ENCODE assay signal across 12 cellular contexts in the genomic region with DNA sequence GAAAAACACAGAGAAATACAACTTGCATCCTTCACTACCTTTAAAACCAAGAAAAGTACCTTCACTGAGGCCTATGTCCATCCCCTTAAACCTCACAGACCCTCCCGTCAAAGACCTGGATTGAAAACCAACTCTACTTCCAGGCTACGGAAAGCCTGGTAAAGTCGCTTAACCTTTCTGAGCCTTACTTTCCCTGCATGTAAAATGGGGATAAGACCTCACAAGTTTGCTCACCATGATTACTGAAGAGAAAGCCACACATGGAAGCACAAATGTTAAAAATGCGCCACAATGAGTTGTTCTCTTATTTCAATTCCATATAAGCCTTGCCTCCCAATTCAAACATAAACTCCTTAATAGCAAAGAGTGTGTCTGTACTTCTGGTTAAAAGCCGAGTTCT. TPM values are rescaled to one million over a fixed set of nuclear protein-coding genes. Genes with fewer than 3 reads are reported as not detected.
DNase-seq lines count a peak whose midpoint lies in the region; ATAC-seq, FAIRE-seq and TF ChIP-seq lines count a peak whose summit lies in the region.
"Had no signal": no experiment of that assay in that cellular context is flagged by ENCODE, and none has a peak within 500 bp of the region (broad histone marks: within the 10 kb centered on the region; RNA-seq: fewer than 3 reads in every experiment).

No MANE protein-coding gene starts in this region.

- ATAC-seq in HG02970 (IDR thresholded peaks at IDR 0.05; ENCODE audit: low FRiP score, unreplicated experiment), result no peak
- ATAC-seq: activated CD8-positive, alpha-beta memory T cell treated with anti-CD3 and anti-CD28 coated beads, Interleukin-2, amount 10 ng/mL, durations not matched to agents 7 days and 5 days; GM12878 had no signal

- H3K9ac ChIP-seq in HUES64 (ENCODE audit: low read depth, low read length), result peak overlapping the region; percentile 18; the same call in 1 of the 2 replicates

- no peak for TF ChIP-seq CTCF in neutrophil (IDR thresholded peaks at IDR 0.05)

- in situ Hi-C loops in G401 (cut with HindIII; ENCODE audit: low sequenced_read_pairs), result no loop called here

- DNase-seq in caudate nucleus (lab: John Stamatoyannopoulos, UW) (no peak), HTR-8/SVneo (ENCODE audit: insufficient read length, low spot score) (no peak), SKM-1 treated with dmso at 0.1 percent for 144 hours (lab: John Stamatoyannopoulos, UW; ENCODE audit: unreplicated experiment) (no peak), G401 (ENCODE audit: low spot score) (no peak)
- DNase-seq: activated CD8-positive, alpha-beta memory T cell treated with anti-CD3 and anti-CD28 coated beads, Interleukin-2, amount 10 ng/mL, durations not matched to agents 7 days and 5 days; SHP77 treated with DMSO at 0.1 percent for 48 hours had no signal

- peaks cover 66% of the 10 kb centered on the region for H3K4me1 ChIP-seq in ACC112 (ENCODE audit: control insufficient read depth, insufficient read depth, low read length, unreplicated experiment)
- H3K4me1 ChIP-seq in HUES64 (ENCODE audit: insufficient read depth, low read length), result peaks cover 38% of the 10 kb centered on the region
- H3K4me1 ChIP-seq in neutrophil (ENCODE audit: control insufficient read depth in 1 of 2, insufficient read depth in 1 of 2, low read depth in 1 of 2, low read length in 1 of 2), result peaks cover 88 to 93% of the 10 kb centered on the region in 2 experiments

- H3K27me3 ChIP-seq in ACC112 (ENCODE audit: insufficient read depth, low read length) (no peaks in the 10 kb centered on the region), HUES64 (ENCODE audit: insufficient read depth, low read length) (no peaks in the 10 kb centered on the region), neutrophil (no peaks in the 10 kb centered on the region)

- H3K79me2 ChIP-seq in ACC112 (ENCODE audit: control insufficient read depth, insufficient read depth, low read length, unreplicated experiment), result peaks cover 100% of the 10 kb centered on the region

- H3K36me3 ChIP-seq in ACC112 (ENCODE audit: insufficient read depth, low read length) (peaks cover 25% of the 10 kb centered on the region; the same call in 1 of the 2 replicates), HUES64 (ENCODE audit: insufficient read depth, low read length) (peaks cover 52% of the 10 kb centered on the region), neutrophil (peaks cover 67% of the 10 kb centered on the region)

- H3K27ac ChIP-seq in ACC112 (ENCODE audit: low read depth, low read length) (0 out of 2 replicates have a peak overlapping the region, but pooled peaks have one; percentile 17), HUES64 (ENCODE audit: low read depth, low read length) (no peak overlapping the region), caudate nucleus (ENCODE audit: low read depth, low read length) (peak overlapping the region; percentile 79), neutrophil (peak overlapping the region; percentile 97)

- FAIRE-seq in HTR-8/SVneo (lab: Jason Lieb, UNC), result no peak
- FAIRE-seq: colon, GM12878 had no signal

- H3K4me3 ChIP-seq in ACC112 (ENCODE audit: low read depth, low read length) (no peak overlapping the region), HUES64 (ENCODE audit: low read length) (no peak overlapping the region), neutrophil (ENCODE audit: low read depth in 1 of 2, low read length in 1 of 2) (peak overlapping the region in 1 of 2 experiments; percentile 16)
- H3K4me3 ChIP-seq: GM12878 had no signal

- WGBS in HUES64, result 84% methylated on average over 5 of the region's 5 CpGs

- no peaks in the 10 kb centered on the region for H3K9me3 ChIP-seq in HUES64 (ENCODE audit: insufficient read depth, low read depth, low read length)
- no peaks in the 10 kb centered on the region for H3K9me3 ChIP-seq in neutrophil

- H2AFZ ChIP-seq in ACC112 (ENCODE audit: low read length, unreplicated experiment), result no peak overlapping the region

RNA-seq across cellular contexts. Expression of gene ACTN1, which starts 8.4 kb away (rescaled TPM):
- 156 TPM for polyA plus RNA-seq in HUES64 (2013, experiment 1 of 2)
- 157 TPM for polyA plus RNA-seq in HUES64 (2013, experiment 2 of 2)
- 78.8 and 90.9 TPM in 2 replicates for total RNA-seq in G401 (2014; rRNA removed; shearing (Covaris generic))
